ENCODE assay signal across 8 cellular contexts in genomic region chr14:39114073-39114838, GRCh38. TPM values are rescaled to one million over a fixed set of nuclear protein-coding genes. Genes with fewer than 3 reads are reported as not detected.
A peak's percentile ranks its signal among the peaks of the same experiment; 100 is the strongest.
DNase-seq lines count a peak whose midpoint lies in the region; ATAC-seq and TF ChIP-seq lines count a peak whose summit lies in the region.

GEMIN2 (plus strand) TSS chr14:39114323; CDS start chr14:39114339, 16 bp downstream.

- H2BK5ac ChIP-seq in trophoblast cell (ENCODE audit: low read depth, low read length, poor library complexity) = no peak within 1 kb of the TSS

- H3K79me1 ChIP-seq in trophoblast cell (ENCODE audit: low read length) = peaks cover 2% of the 10 kb centered on the region

- H4K91ac ChIP-seq in trophoblast cell (ENCODE audit: low read depth, low read length) = peak within 1 kb of the TSS; percentile 67

- H2AFZ ChIP-seq in trophoblast cell (ENCODE audit: insufficient read depth, low read length, poor library complexity) = peak within 1 kb of the TSS; percentile 82

- H3K4me1 ChIP-seq in adipocyte (ENCODE audit: control insufficient read depth, insufficient read depth, low read length) = peaks cover 11% of the 10 kb centered on the region
- no peaks in the 10 kb centered on the region for H3K4me1 ChIP-seq in trophoblast cell (ENCODE audit: control insufficient read depth in 1 of 2, insufficient read depth in 2 of 2, low read length in 2 of 2)
- H3K4me1 ChIP-seq in transverse colon = peaks cover 6 to 12% (median 10%) of the 10 kb centered on the region in 4 donors

- H2BK120ac ChIP-seq in trophoblast cell (ENCODE audit: insufficient read depth, low read length, poor library complexity) = peak within 1 kb of the TSS; percentile 18

- H3K9me3 ChIP-seq in adipocyte (ENCODE audit: control insufficient read depth, low read length) (no peaks in the 10 kb centered on the region), trophoblast cell (ENCODE audit: insufficient read depth, low read depth, low read length) (no peaks in the 10 kb centered on the region), transverse colon (no peaks in the 10 kb centered on the region)

- H3K18ac ChIP-seq in trophoblast cell (ENCODE audit: low read length) = peak within 1 kb of the TSS; percentile 20

- H3K23ac ChIP-seq in trophoblast cell (ENCODE audit: low read length) = no peak within 1 kb of the TSS

- H3K4me2 ChIP-seq in trophoblast cell (ENCODE audit: low read length) = peak within 1 kb of the TSS; percentile 77

- peak; percentile 93 for ATAC-seq in HG02798 (IDR thresholded peaks at IDR 0.05; ENCODE audit: poor library complexity, unreplicated experiment)

- intact Hi-C loops in cardiac septum (cut with DNase I) = no loop called here
- intact Hi-C loops in transverse colon (cut with DNase I; ENCODE audit: low total_unique reads) = no loop called here

- H4K8ac ChIP-seq in trophoblast cell (ENCODE audit: low read depth, low read length) = peak within 1 kb of the TSS; percentile 82

- peak within 1 kb of the TSS; percentile 89 for H3K9ac ChIP-seq in adipocyte (ENCODE audit: low read length)
- H3K9ac ChIP-seq in trophoblast cell (ENCODE audit: low read length) = peak within 1 kb of the TSS; percentile 77

- H3K36me3 ChIP-seq in adipocyte (ENCODE audit: control insufficient read depth, insufficient read depth, low read length, severe bottlenecking) (peaks cover 12% of the 10 kb centered on the region), trophoblast cell (ENCODE audit: control insufficient read depth in 1 of 2, insufficient read depth in 2 of 2, low read length in 2 of 2) (peaks cover 1 to 5% of the 10 kb centered on the region in 2 experiments), transverse colon (peaks cover 0 to 14% (median 4%) of the 10 kb centered on the region in 4 donors)

- H2BK12ac ChIP-seq in trophoblast cell (ENCODE audit: low read length) = no peak within 1 kb of the TSS

- H3K27ac ChIP-seq in trophoblast cell (ENCODE audit: low read depth, low read length) = peak within 1 kb of the TSS; percentile 3
- H3K27ac ChIP-seq in transverse colon = peak within 1 kb of the TSS; percentile 83 to 87 (median 84)

- H3K79me2 ChIP-seq in trophoblast cell (ENCODE audit: control insufficient read depth, insufficient read depth, low read length, poor library complexity) = no peaks in the 10 kb centered on the region

- H3K14ac ChIP-seq in trophoblast cell (ENCODE audit: low read length) = no peak within 1 kb of the TSS

- no CpG with 5 or more reads among the region's 40 CpGs for WGBS in trophoblast cell (ENCODE audit: extremely low coverage, insufficient coverage, insufficient read length)
- WGBS in transverse colon (ENCODE audit: low coverage in 1 of 2), 2 donors = 1% methylated on average over 25 to 40 of the region's 40 CpGs

- H3K4me3 ChIP-seq in GM12875 (ENCODE audit: low read depth, low read length) = peak within 1 kb of the TSS; percentile 55
- H3K4me3 ChIP-seq in adipocyte (ENCODE audit: low read length) = peak within 1 kb of the TSS; percentile 91
- peak within 1 kb of the TSS; percentile 89 for H3K4me3 ChIP-seq in trophoblast cell (ENCODE audit: low read depth, low read length)
- peak within 1 kb of the TSS; percentile 51 to 79 (median 72) for H3K4me3 ChIP-seq in transverse colon

- TF ChIP-seq CTCF in GM12875 (IDR thresholded peaks at IDR 0.05; ENCODE audit: borderline replicate concordance, insufficient read depth, low read depth, low read length) (no peak), transverse colon (IDR thresholded peaks at IDR 0.05) (no peak)

- in situ Hi-C loops in transverse colon (cut with MboI; ENCODE audit: low pct_ligation_motif_present in 1 of 4, low pct_unique_long_range_greater_than_20kb in 1 of 4, low sequenced_read_pairs in 3 of 4) = loop anchor here in 1 of 4 donors (10.0 kb wide), 1 partner anchor 61 kb away; the partner anchor contains the start of genes PNN and TRAPPC6B

- H3K27me3 ChIP-seq in adipocyte (replicated peaks; ENCODE audit: control insufficient read depth, insufficient read depth, low read length) (no peaks in the 10 kb centered on the region), trophoblast cell (ENCODE audit: insufficient read depth, low read length) (no peaks in the 10 kb centered on the region), transverse colon (no peaks in the 10 kb centered on the region)

- TF ChIP-seq POLR2A in transverse colon (IDR thresholded peaks at IDR 0.05) = peak; percentile 58

- no peak for TF ChIP-seq EP300 in transverse colon (IDR thresholded peaks at IDR 0.05; ENCODE audit: low read depth)

- no peak within 1 kb of the TSS for H2AK5ac ChIP-seq in trophoblast cell (ENCODE audit: low read length)

- peak within 1 kb of the TSS; percentile 49 for H4K12ac ChIP-seq in trophoblast cell (ENCODE audit: low read depth, low read length)

- DNase-seq in NCI-H1436 (lab: John Stamatoyannopoulos, UW) (peak; percentile 95), T follicular helper cell (ENCODE audit: low read depth) (peak; percentile 90), adipocyte (ENCODE audit: low read depth) (peak; percentile 98), cardiac septum (ENCODE audit: low spot score) (peak; percentile 96), trophoblast cell (peak; percentile 97 to 100), transverse colon (peak; percentile 95)

- H3K4ac ChIP-seq in trophoblast cell (ENCODE audit: low read depth, low read length) = no peak within 1 kb of the TSS

RNA-seq across cellular contexts. Expression of gene GEMIN2, which starts in this region (rescaled TPM):
- total RNA-seq in cardiac septum (7.4 TPM), transverse colon (10 to 100 TPM in 3 of 4 donors, not detected in 1; 11.5 to 75.0 (median 20.0) TPM)
- polyA plus RNA-seq in trophoblast cell (2013) = 7.2 and 8.5 TPM in 2 replicates

Comparison
In these comparisons a context has a peak if more than half of its experiments do, and no peak if none do; other contexts are left out.
1. Peak in every context shown above with its lines: DNase-seq, ATAC-seq, H3K4me3 ChIP-seq and H3K27ac ChIP-seq.